Comparison of ENCODE assay signal across 13 cellular contexts in the genomic region with DNA sequence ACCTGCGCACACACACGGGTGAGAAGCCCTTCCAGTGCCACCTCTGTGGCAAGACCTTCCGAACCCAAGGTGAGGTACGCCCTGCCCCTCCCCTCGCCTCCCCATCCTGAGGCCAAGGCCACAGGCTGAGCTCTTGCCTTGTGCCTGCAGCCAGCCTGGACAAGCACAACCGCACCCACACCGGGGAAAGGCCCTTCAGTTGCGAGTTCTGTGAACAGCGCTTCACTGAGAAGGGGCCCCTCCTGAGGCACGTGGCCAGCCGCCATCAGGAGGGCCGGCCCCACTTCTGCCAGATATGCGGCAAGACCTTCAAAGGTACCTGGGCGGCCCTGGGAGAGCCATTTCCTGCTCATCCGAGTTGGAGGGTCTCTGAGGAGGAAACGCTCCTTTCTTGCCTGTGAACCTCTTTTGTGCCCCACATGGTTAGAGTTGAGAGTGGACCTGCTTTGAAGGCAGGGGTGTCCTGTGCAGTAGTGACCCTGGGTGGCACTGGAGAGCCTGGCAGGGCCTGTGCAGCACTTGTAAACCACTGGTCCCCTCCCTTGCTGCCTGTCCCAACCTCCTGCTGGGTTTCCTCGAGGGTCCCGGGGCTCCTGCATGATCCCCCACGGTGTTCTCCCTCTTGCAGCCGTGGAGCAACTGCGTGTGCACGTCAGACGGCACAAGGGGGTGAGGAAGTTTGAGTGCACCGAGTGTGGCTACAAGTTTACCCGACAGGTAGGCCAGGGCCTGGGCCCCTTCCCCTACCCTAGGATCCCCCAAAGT. TPM values are rescaled to one million over a fixed set of nuclear protein-coding genes. Genes with fewer than 3 reads are reported as not detected.
DNase-seq lines count a peak whose midpoint lies in the region; ATAC-seq and TF ChIP-seq lines count a peak whose summit lies in the region.
"Had no signal": no experiment of that assay in that cellular context is flagged by ENCODE, and none has a peak within 500 bp of the region (broad histone marks: within the 10 kb centered on the region; RNA-seq: fewer than 3 reads in every experiment).

No MANE protein-coding gene starts in this region.

- TF ChIP-seq POLR2A in Peyer's patch (IDR thresholded peaks at IDR 0.05) = no peak

- peak overlapping the region; percentile 27 for H3K27ac Mint-ChIP-seq in T-helper 17 cell

- H3K4me3 Mint-ChIP-seq in T-helper 17 cell = no peak overlapping the region

- intact Hi-C loops in psoas muscle (cut with DNase I) = loop anchor here in 1 of 2 donors (5.0 kb wide), 1 partner anchor 34 kb away; the partner anchor contains the start of gene THAP3

- H3K36me3 Mint-ChIP-seq in T-helper 17 cell (ENCODE audit: low read depth) = no peaks in the 10 kb centered on the region

- H3K4me3 ChIP-seq in psoas muscle = no peak overlapping the region
- H3K4me3 ChIP-seq in Peyer's patch = no peak overlapping the region
- H3K4me3 ChIP-seq: SJCRH30 had no signal

- H3K27me3 ChIP-seq in psoas muscle (ENCODE audit: insufficient read depth in 3 of 3, low read length in 2 of 3) (no peaks in the 10 kb centered on the region), Peyer's patch (no peaks in the 10 kb centered on the region)
- H3K27me3 ChIP-seq: SJCRH30 had no signal

- no peak for ATAC-seq in T-helper 17 cell
- peak; percentile 86 for ATAC-seq in esophagus mucosa
- no peak for ATAC-seq in psoas muscle
- no peak for ATAC-seq in HG03039 (IDR thresholded peaks at IDR 0.05; ENCODE audit: unreplicated experiment)

- H3K4me1 Mint-ChIP-seq in T-helper 17 cell = peaks cover 23% of the 10 kb centered on the region

- no peaks in the 10 kb centered on the region for H3K27me3 Mint-ChIP-seq in T-helper 17 cell

- DNase-seq in DMS79 treated with DMSO at 0.1 percent for 48 hours (lab: John Stamatoyannopoulos, UW) (peak; percentile 53), T-helper 17 cell (no peak), psoas muscle (no peak), activated T-cell treated with anti-CD3 and anti-CD28 coated beads for 4 hours (no peak), hippocampal formation (lab: John Stamatoyannopoulos, UW) (no peak), Peyer's patch (no peak)
- DNase-seq: activated CD8-positive, alpha-beta memory T cell treated with anti-CD3 and anti-CD28 coated beads, Interleukin-2, amount 50 U/mL, for 4 hours; C1 segment of cervical spinal cord; EL had no signal

- H3K27ac ChIP-seq in psoas muscle (peak overlapping the region; percentile 98), Peyer's patch (no peak overlapping the region)
- H3K27ac ChIP-seq: SJCRH30 had no signal

- H3K9me3 ChIP-seq in T-helper 17 cell (ENCODE audit: control insufficient read depth, low read length, poor library complexity, severe bottlenecking) (no peaks in the 10 kb centered on the region), psoas muscle (no peaks in the 10 kb centered on the region), Peyer's patch (no peaks in the 10 kb centered on the region)
- H3K9me3 ChIP-seq: SJCRH30 had no signal

- TF ChIP-seq CTCF in psoas muscle (IDR thresholded peaks at IDR 0.05) = no peak
- TF ChIP-seq CTCF in Peyer's patch (IDR thresholded peaks at IDR 0.05) = no peak

- H3K4me1 ChIP-seq in psoas muscle (peaks cover 65% of the 10 kb centered on the region), Peyer's patch (no peaks in the 10 kb centered on the region)
- H3K4me1 ChIP-seq: SJCRH30 had no signal

- WGBS in psoas muscle, 3 donors = 72 to 84% (median 73%) methylated on average over 25 of the region's 25 CpGs

- H3K36me3 ChIP-seq in psoas muscle (ENCODE audit: insufficient read depth in 1 of 2, low read depth in 1 of 2) = peaks cover 3 to 56% of the 10 kb centered on the region in 2 donors
- peaks cover 0 to 51% (median 0%) of the 10 kb centered on the region in 3 donors for H3K36me3 ChIP-seq in Peyer's patch

RNA-seq across cellular contexts. Expression of gene ZBTB48, which starts 8.5 kb away (rescaled TPM):
- total RNA-seq in T-helper 17 cell = 10 to 100 TPM; 34.0 to 34.2 TPM
- total RNA-seq in esophagus mucosa = 14.5 TPM
- 10 to 100 TPM in 3 of 4 donors, 1 to 10 TPM in 1; 3.7 to 12.0 (median 11.4) TPM for total RNA-seq in psoas muscle
- polyA plus RNA-seq in psoas muscle = 10 to 100 TPM in 2 of 3 donors, 1 to 10 TPM in 1; 9.7 to 16.6 (median 15.1) TPM
- 10 to 100 TPM; 27.0 to 80.9 (median 38.2) TPM for total RNA-seq in Peyer's patch

RNA-seq across cellular contexts. Expression of gene KLHL21, which starts 14.4 kb away (rescaled TPM):
- total RNA-seq in T-helper 17 cell = 10 to 100 TPM; 26.1 to 33.8 TPM
- total RNA-seq in esophagus mucosa = 26.6 TPM
- total RNA-seq in psoas muscle = 100 to 1,000 TPM in 3 of 4 donors, 10 to 100 TPM in 1; 87.3 to 253 (median 113) TPM
- 100 to 1,000 TPM in 2 of 3 donors, 10 to 100 TPM in 1; 83.1 to 200 (median 120) TPM for polyA plus RNA-seq in psoas muscle
- total RNA-seq in Peyer's patch = 10 to 100 TPM; 14.4 to 25.1 (median 18.2) TPM

RNA-seq across cellular contexts. Expression of gene PHF13, which starts 25.2 kb away (rescaled TPM):
- 1 to 10 TPM; 5.9 to 8.0 TPM for total RNA-seq in T-helper 17 cell
- 7.5 TPM for total RNA-seq in esophagus mucosa
- total RNA-seq in psoas muscle = 10 to 100 TPM in 1 of 4 donors, 1 to 10 TPM in 3; 5.4 to 21.3 (median 8.2) TPM
- 1 to 10 TPM; 4.8 to 7.5 (median 7.1) TPM for polyA plus RNA-seq in psoas muscle
- 1 to 10 TPM; 3.3 to 7.4 (median 6.0) TPM for total RNA-seq in Peyer's patch

RNA-seq across cellular contexts. Expression of gene TAS1R1, which starts 33.2 kb away (rescaled TPM):
- total RNA-seq in T-helper 17 cell (not detected), esophagus mucosa (not detected), psoas muscle (not detected), Peyer's patch (not detected)
- under 1 TPM in 2 of 3 donors, not detected in 1; 0.04 to 0.16 TPM for polyA plus RNA-seq in psoas muscle
- total RNA-seq: fibroblast of villous mesenchyme had no signal

RNA-seq across cellular contexts. Expression of gene NOL9, which starts 34.0 kb away (rescaled TPM):
- total RNA-seq in T-helper 17 cell (10 to 100 TPM; 62.3 to 77.7 TPM), esophagus mucosa (19.7 TPM), psoas muscle (10 to 100 TPM; 17.1 to 26.1 (median 22.8) TPM), Peyer's patch (10 to 100 TPM; 19.0 to 28.0 (median 22.5) TPM)
- 10 to 100 TPM in 1 of 3 donors, 1 to 10 TPM in 2; 5.0 to 10.6 (median 9.5) TPM for polyA plus RNA-seq in psoas muscle
